In genomic region chr18:3839481-3840075, GRCh38 we compare ENCODE assay signal across 1 cellular context.
TF ChIP-seq lines count a peak whose summit lies in the region.

No MANE protein-coding gene starts in this region.

TF ChIP-seq in GM12878, 131 proteins besides CTCF, POLR2A, EP300 and RAD21:
- TF ChIP-seq SIX5 (IDR thresholded peaks at IDR 0.05; ENCODE audit: low read depth, low read length, severe bottlenecking) = no peak
- TF ChIP-seq ZZZ3 (IDR thresholded peaks at IDR 0.05; ENCODE audit: control insufficient read depth, insufficient read length, low read depth) = no peak
